Comparison of ENCODE assay signal across 9 cellular contexts in genomic region chr1:103108525-103109150, GRCh38. TPM values are rescaled to one million over a fixed set of nuclear protein-coding genes. Genes with fewer than 3 reads are reported as not detected.
A peak's percentile ranks its signal among the peaks of the same experiment; 100 is the strongest.
DNase-seq lines count a peak whose midpoint lies in the region; ATAC-seq and TF ChIP-seq lines count a peak whose summit lies in the region.
"Had no signal": no experiment of that assay in that cellular context is flagged by ENCODE, and none has a peak within 500 bp of the region (broad histone marks: within the 10 kb centered on the region; RNA-seq: fewer than 3 reads in every experiment).

No MANE protein-coding gene starts in this region.

- H3K9me3 ChIP-seq in neural progenitor cell (ENCODE audit: low read depth) (no peaks in the 10 kb centered on the region), uterus (no peaks in the 10 kb centered on the region)

- H3K27ac ChIP-seq in neural progenitor cell (peak overlapping the region; percentile 89), uterus (no peak overlapping the region)

- H3K9ac ChIP-seq in neural progenitor cell: no peak overlapping the region

- TF ChIP-seq POLR2A in uterus (IDR thresholded peaks at IDR 0.05): no peak

- H3K4me3 ChIP-seq in neural progenitor cell (peak overlapping the region; percentile 69), uterus (peak overlapping the region; percentile 16 to 42)

- peak overlapping the region; percentile 98 for H3K4me3 Mint-ChIP-seq in neural progenitor cell
- H3K4me3 Mint-ChIP-seq in stimulated activated naive B cell treated with anti-CD40 and anti-IgM and Interleukin-4, amounts not matched to agents 10 μg/mL and 1 μg/mL and 100 μg/mL, for 72 hours: no peak overlapping the region

- no peaks in the 10 kb centered on the region for H3K36me3 ChIP-seq in neural progenitor cell
- no peaks in the 10 kb centered on the region for H3K36me3 ChIP-seq in uterus

- no peak for ATAC-seq in left lobe of liver
- no peak for ATAC-seq in stimulated activated naive B cell treated with anti-CD40 and anti-IgM and Interleukin-4, amounts not matched to agents 10 μg/mL and 1 μg/mL and 100 μg/mL, for 72 hours (replicated peaks)

- H4K20me1 ChIP-seq in neural progenitor cell (ENCODE audit: low read depth): no peaks in the 10 kb centered on the region

- peaks cover 42% of the 10 kb centered on the region for H3F3A ChIP-seq in neural progenitor cell (ENCODE audit: low read depth)

- no peaks in the 10 kb centered on the region for H3K9me3 Mint-ChIP-seq in neural progenitor cell
- peaks cover 0 to 3% of the 10 kb centered on the region in 2 donors for H3K9me3 Mint-ChIP-seq in stimulated activated naive B cell treated with anti-CD40 and anti-IgM and Interleukin-4, amounts not matched to agents 10 μg/mL and 1 μg/mL and 100 μg/mL, for 72 hours

- intact Hi-C loops in uterus (cut with DNase I; ENCODE audit: low total_unique reads): no loop called here

- no peaks in the 10 kb centered on the region for H3K27me3 ChIP-seq in neural progenitor cell
- no peaks in the 10 kb centered on the region for H3K27me3 ChIP-seq in uterus

- no peaks in the 10 kb centered on the region for H3K36me3 Mint-ChIP-seq in neural progenitor cell
- H3K36me3 Mint-ChIP-seq in stimulated activated naive B cell treated with anti-CD40 and anti-IgM and Interleukin-4, amounts not matched to agents 10 μg/mL and 1 μg/mL and 100 μg/mL, for 72 hours: no peaks in the 10 kb centered on the region

- peaks cover 30% of the 10 kb centered on the region for H3K4me1 ChIP-seq in neural progenitor cell
- H3K4me1 ChIP-seq in uterus: no peaks in the 10 kb centered on the region

- H3K79me2 ChIP-seq in neural progenitor cell (ENCODE audit: low read depth): peaks cover 33% of the 10 kb centered on the region

- H3K4me1 Mint-ChIP-seq in neural progenitor cell: peaks cover 39% of the 10 kb centered on the region
- peaks cover 7 to 15% of the 10 kb centered on the region in 2 donors for H3K4me1 Mint-ChIP-seq in stimulated activated naive B cell treated with anti-CD40 and anti-IgM and Interleukin-4, amounts not matched to agents 10 μg/mL and 1 μg/mL and 100 μg/mL, for 72 hours

- peak; percentile 49 for DNase-seq in NCI-H82 (lab: John Stamatoyannopoulos, UW)
- DNase-seq in NCI-H82 treated with DMSO at 0.1 percent for 48 hours (lab: John Stamatoyannopoulos, UW; ENCODE audit: unreplicated experiment): no peak
- DNase-seq in foreskin melanocyte: peak; percentile 74
- peak; percentile 95 for DNase-seq in neural progenitor cell (ENCODE audit: low spot score)
- peak in 1 of 2 donors; percentile 14 for DNase-seq in uterus
- no peak for DNase-seq in left lobe of liver (ENCODE audit: low spot score)
- no peak for DNase-seq in stimulated activated naive B cell treated with anti-CD40 and anti-IgM and Interleukin-4, amounts not matched to agents 10 μg/mL and 1 μg/mL and 100 μg/mL, for 72 hours
- DNase-seq in stimulated activated CD4-positive, alpha-beta T cell treated with anti-CD3 and anti-CD28 coated beads, Interleukin-12 subunit alpha, Interleukin-12 subunit beta, amount 100 ng/mL, for 4 hours: no peak
- DNase-seq: 8988T had no signal

- TF ChIP-seq CTCF in neural progenitor cell (IDR thresholded peaks at IDR 0.05) (no peak), uterus (IDR thresholded peaks at IDR 0.05) (no peak)

- H3K27ac Mint-ChIP-seq in neural progenitor cell: peak overlapping the region; percentile 96
- H3K27ac Mint-ChIP-seq in stimulated activated naive B cell treated with anti-CD40 and anti-IgM and Interleukin-4, amounts not matched to agents 10 μg/mL and 1 μg/mL and 100 μg/mL, for 72 hours: no peak overlapping the region

- H3K27me3 Mint-ChIP-seq in neural progenitor cell (ENCODE audit: insufficient read depth, low read depth): no peaks in the 10 kb centered on the region
- H3K27me3 Mint-ChIP-seq in stimulated activated naive B cell treated with anti-CD40 and anti-IgM and Interleukin-4, amounts not matched to agents 10 μg/mL and 1 μg/mL and 100 μg/mL, for 72 hours: peaks cover 33% of the 10 kb centered on the region in 2 donors

- H2AFZ ChIP-seq in neural progenitor cell (replicated peaks): peak overlapping the region; percentile 75

- H3K4me2 ChIP-seq in neural progenitor cell: peak overlapping the region; percentile 87

RNA-seq across cellular contexts. Expression of gene COL11A1, which starts 0.3 kb away (rescaled TPM):
- total RNA-seq in neural progenitor cell (ENCODE audit: low replicate concordance) (56.6 and 78.9 TPM in 2 replicates), uterus (10 to 100 TPM in 1 of 4 donors, under 1 TPM in 1, not detected in 2; 0.76 to 30.1 TPM), left lobe of liver (0.08 TPM)

Comparison
In these comparisons a context has a peak if more than half of its experiments do, and no peak if none do; other contexts are left out.
1. DNase-seq: peak in NCI-H82 (single experiment), foreskin melanocyte (single experiment) and neural progenitor cell (single experiment); none in NCI-H82 treated with DMSO at 0.1 percent for 48 hours (single experiment), left lobe of liver (single experiment), stimulated activated naive B cell treated with anti-CD40 and anti-IgM and Interleukin-4, amounts not matched to agents 10 μg/mL and 1 μg/mL and 100 μg/mL, for 72 hours (single experiment) and stimulated activated CD4-positive, alpha-beta T cell treated with anti-CD3 and anti-CD28 coated beads, Interleukin-12 subunit alpha, Interleukin-12 subunit beta, amount 100 ng/mL, for 4 hours (single experiment).